ENCODE assay signal across 9 cellular contexts in genomic region chr3:52385157-52385556, GRCh38. TPM values are rescaled to one million over a fixed set of nuclear protein-coding genes. Genes with fewer than 3 reads are reported as not detected.
A peak's percentile ranks its signal among the peaks of the same experiment; 100 is the strongest.
DNase-seq lines count a peak whose midpoint lies in the region; ATAC-seq and TF ChIP-seq lines count a peak whose summit lies in the region.
"Had no signal": no experiment of that assay in that cellular context is flagged by ENCODE, and none has a peak within 500 bp of the region (broad histone marks: within the 10 kb centered on the region; RNA-seq: fewer than 3 reads in every experiment).

No MANE protein-coding gene starts in this region.

- peak; percentile 53 for TF ChIP-seq CTCF in LNCaP clone FGC (IDR thresholded peaks at IDR 0.05; ENCODE audit: control insufficient read depth, extremely low read depth, insufficient read depth)
- peak; percentile 35 to 54 (median 47) for TF ChIP-seq CTCF in nephron (IDR thresholded peaks at IDR 0.05; ENCODE audit: unreplicated experiment in 3 of 3)

- no peaks in the 10 kb centered on the region for H3K4me1 Mint-ChIP-seq in activated naive CD8-positive, alpha-beta T cell treated with anti-CD3 and anti-CD28 coated beads for 36 hours
- H3K4me1 Mint-ChIP-seq in nephron = no peaks in the 10 kb centered on the region
- H3K4me1 Mint-ChIP-seq: CD4-positive, CD25-positive, alpha-beta regulatory T cell had no signal

- DNase-seq in NCI-H510A treated with DMSO at 0.1 percent for 48 hours (lab: John Stamatoyannopoulos, UW) (peak; percentile 10), NCI-H510A (lab: John Stamatoyannopoulos, UW) (no peak), LNCaP clone FGC (ENCODE audit: low read depth) (peak; percentile 25)
- DNase-seq in activated naive CD8-positive, alpha-beta T cell treated with anti-CD3 and anti-CD28 coated beads for 36 hours = peak; percentile 31

- H3K4me3 Mint-ChIP-seq in activated naive CD8-positive, alpha-beta T cell treated with anti-CD3 and anti-CD28 coated beads for 36 hours = no peak overlapping the region
- H3K4me3 Mint-ChIP-seq in nephron = no peak overlapping the region

- H3K27me3 Mint-ChIP-seq in activated naive CD8-positive, alpha-beta T cell treated with anti-CD3 and anti-CD28 coated beads for 36 hours = no peaks in the 10 kb centered on the region
- H3K27me3 Mint-ChIP-seq in nephron (ENCODE audit: low read depth) = no peaks in the 10 kb centered on the region
- H3K27me3 Mint-ChIP-seq: CD4-positive, CD25-positive, alpha-beta regulatory T cell had no signal

- H3K9me3 Mint-ChIP-seq in activated naive CD8-positive, alpha-beta T cell treated with anti-CD3 and anti-CD28 coated beads for 36 hours = no peaks in the 10 kb centered on the region
- no peaks in the 10 kb centered on the region for H3K9me3 Mint-ChIP-seq in nephron
- H3K9me3 Mint-ChIP-seq: CD4-positive, CD25-positive, alpha-beta regulatory T cell had no signal

- ATAC-seq in HG02938 (IDR thresholded peaks at IDR 0.05; ENCODE audit: unreplicated experiment) = no peak
- ATAC-seq in HG02970 (IDR thresholded peaks at IDR 0.05; ENCODE audit: low FRiP score, unreplicated experiment) = no peak
- ATAC-seq in GM19395 (IDR thresholded peaks at IDR 0.05; ENCODE audit: unreplicated experiment) = no peak

- no peak overlapping the region for H3K27ac Mint-ChIP-seq in activated naive CD8-positive, alpha-beta T cell treated with anti-CD3 and anti-CD28 coated beads for 36 hours
- H3K27ac Mint-ChIP-seq in nephron = peak overlapping the region in 1 of 3 experiments; percentile 67
- H3K27ac Mint-ChIP-seq: CD4-positive, CD25-positive, alpha-beta regulatory T cell had no signal

- peaks cover under 1% of the 10 kb centered on the region for H3K36me3 Mint-ChIP-seq in activated naive CD8-positive, alpha-beta T cell treated with anti-CD3 and anti-CD28 coated beads for 36 hours
- peaks cover under 1% of the 10 kb centered on the region for H3K36me3 Mint-ChIP-seq in nephron (ENCODE audit: low read depth)

- H3K4me3 ChIP-seq in LNCaP clone FGC (ENCODE audit: low read depth, low read length) = no peak overlapping the region

RNA-seq across cellular contexts. Expression of gene BAP1, which starts 24.7 kb away (rescaled TPM):
- 100 to 1,000 TPM; 104 to 107 TPM for total RNA-seq in activated naive CD8-positive, alpha-beta T cell treated with anti-CD3 and anti-CD28 coated beads for 36 hours

RNA-seq across cellular contexts. Expression of gene PHF7, which starts 25.3 kb away (rescaled TPM):
- total RNA-seq in activated naive CD8-positive, alpha-beta T cell treated with anti-CD3 and anti-CD28 coated beads for 36 hours = 10 to 100 TPM; 15.4 to 16.6 TPM

RNA-seq across cellular contexts. Expression of gene SEMA3G, which starts 59.7 kb away (rescaled TPM):
- under 1 TPM in 1 of 2 experiments, not detected in 1; 0.19 TPM for total RNA-seq in activated naive CD8-positive, alpha-beta T cell treated with anti-CD3 and anti-CD28 coated beads for 36 hours
